Comparison of ENCODE assay signal across 20 cellular contexts in genomic region chr9:106707291-106707690, GRCh38.
"Had no signal": no experiment of that assay in that cellular context is flagged by ENCODE, and none has a peak within 500 bp of the region (broad histone marks: within the 10 kb centered on the region; RNA-seq: fewer than 3 reads in every experiment).

No MANE protein-coding gene starts in this region.

- H3K36me3 ChIP-seq: left lung, prostate gland, right lobe of liver, tibial artery had no signal

- H3K4me3 ChIP-seq: left lung, prostate gland, right lobe of liver, tibial artery had no signal

- H3K27me3 ChIP-seq: left lung, right lobe of liver, tibial artery had no signal

- H3K9me3 ChIP-seq: prostate gland, right lobe of liver, tibial artery had no signal

- H3K27ac ChIP-seq: left lung, prostate gland, right lobe of liver, tibial artery had no signal

- H3K4me1 ChIP-seq: left lung, prostate gland, right lobe of liver had no signal

- DNase-seq: activated CD4-positive, alpha-beta T cell treated with anti-CD3 and anti-CD28 coated beads, Interleukin-2, amount 10 ng/mL, durations not matched to agents 7 days and 5 days; activated CD8-positive, alpha-beta memory T cell treated with anti-CD3 and anti-CD28 coated beads, Interleukin-2, amount 50 U/mL, for 4 hours; activated CD8-positive, alpha-beta T cell treated with anti-CD3 and anti-CD28 coated beads, Interleukin-2, amount 10 ng/mL, durations not matched to agents 7 days and 5 days; activated effector memory CD4-positive, alpha-beta T cell treated with Interleukin-2 at 50 U/mL for 16 hours; activated naive CD4-positive, alpha-beta T cell treated with anti-CD3 and anti-CD28 coated beads, Interleukin-2, amount 10 ng/mL, durations not matched to agents 7 days and 5 days; activated T-cell treated with anti-CD3 and anti-CD28 coated beads, Interleukin-2, amount 50 U/mL, for 4 hours; dermis blood vessel endothelial cell; effector memory CD4-positive, alpha-beta T cell; foreskin melanocyte; head of caudate nucleus; left lung; mammary epithelial cell; right lobe of liver; stimulated activated CD4-positive, alpha-beta T cell treated with anti-CD3 and anti-CD28 coated beads, Interleukin-12 subunit alpha, Interleukin-12 subunit beta, amount 100 ng/mL, for 4 hours; stimulated activated CD4-positive, alpha-beta T cell treated with anti-CD3 and anti-CD28 coated beads, Interleukin-1b, Interleukin-23, amount 100 ng/mL, for 48 hours; stimulated activated CD8-positive, alpha-beta memory T cell treated with anti-CD3 and anti-CD28 coated beads, Interleukin-4, amount 100 ng/mL, for 48 hours; stimulated activated naive CD4-positive, alpha-beta T cell; T1000; tibial artery had no signal

- ATAC-seq: activated CD8-positive, alpha-beta T cell treated with anti-CD3 and anti-CD28 coated beads, Interleukin-2, amount 10 ng/mL, durations not matched to agents 7 days and 5 days; activated T-cell treated with anti-CD3 and anti-CD28 coated beads, Interleukin-2, amount 50 U/mL, for 4 hours; right lobe of liver had no signal
